In the genomic region with DNA sequence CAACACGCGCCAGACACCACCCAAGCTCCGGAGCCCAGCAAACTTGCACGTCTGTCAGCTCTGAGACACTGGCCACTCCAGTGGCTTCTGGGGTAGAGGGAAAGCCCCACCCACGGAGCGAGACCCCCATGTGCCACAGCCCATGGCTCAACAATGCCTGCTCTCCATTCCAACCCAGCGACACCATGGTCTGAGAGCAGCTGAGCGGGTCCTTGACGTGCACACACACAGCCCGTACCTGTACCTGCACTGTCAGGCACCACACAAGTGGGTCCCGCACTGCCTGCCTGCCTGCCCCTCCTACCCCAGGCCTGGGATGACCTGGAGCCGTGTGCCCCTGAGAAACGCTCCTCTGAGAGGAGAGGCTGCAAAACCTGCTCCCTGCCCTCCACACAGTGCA, we compare ENCODE assay signal across 18 cellular contexts.
A peak's percentile ranks its signal among the peaks of the same experiment; 100 is the strongest.
DNase-seq lines count a peak whose midpoint lies in the region; ATAC-seq lines count a peak whose summit lies in the region.
"Had no signal": no experiment of that assay in that cellular context is flagged by ENCODE, and none has a peak within 500 bp of the region (broad histone marks: within the 10 kb centered on the region; RNA-seq: fewer than 3 reads in every experiment).

No MANE protein-coding gene starts in this region.

- intact Hi-C loops in naive thymus-derived CD4-positive, alpha-beta T cell (cut with micrococcal nuclease): no loop called here

- H3K36me3 ChIP-seq in naive thymus-derived CD4-positive, alpha-beta T cell (ENCODE audit: control insufficient read depth in 2 of 3, insufficient read depth in 3 of 3, low read length in 3 of 3): peaks cover 0 to 63% (median 6%) of the 10 kb centered on the region in 3 experiments

- ATAC-seq in stimulated activated naive CD8-positive, alpha-beta T cell treated with anti-CD3 and anti-CD28 coated beads, Interleukin-15, Interleukin-2, amounts not matched to agents 100 U/mL and 50 U/mL, for 24 hours: no peak
- no peak for ATAC-seq in naive thymus-derived CD4-positive, alpha-beta T cell

- CTCF ChIA-PET in naive thymus-derived CD4-positive, alpha-beta T cell (lab: Charles Lee): interaction anchor here (0.6 to 1.6 kb wide), 2 partner anchors 20 to 49 kb away, joined by 3 to 4 read pairs; no protein-coding TSS in a partner anchor

- peaks cover 8% of the 10 kb centered on the region for H3K36me3 Mint-ChIP-seq in T-helper 1 cell treated with Interleukin-12 subunit alpha and Interleukin-12 subunit beta and Interleukin-4 antibody, amounts not matched to agents 30 μg/mL and 1 μg/mL, for 36 hours (ENCODE audit: low read depth)
- H3K36me3 Mint-ChIP-seq in stimulated activated naive CD8-positive, alpha-beta T cell treated with anti-CD3 and anti-CD28 coated beads, Interleukin-15, Interleukin-2, amounts not matched to agents 100 ng/mL and 50 ng/mL, for 24 hours (ENCODE audit: low read depth): peaks cover 22% of the 10 kb centered on the region
- H3K36me3 Mint-ChIP-seq in naive thymus-derived CD4-positive, alpha-beta T cell: peaks cover 0 to 6% (median 3%) of the 10 kb centered on the region in 5 donors

- no peak overlapping the region for H3K27ac ChIP-seq in naive thymus-derived CD4-positive, alpha-beta T cell (ENCODE audit: low read depth, low read length)
- H3K27ac ChIP-seq: 22Rv1, SJCRH30 had no signal

- no peaks in the 10 kb centered on the region for H3K27me3 Mint-ChIP-seq in T-helper 1 cell treated with Interleukin-12 subunit alpha and Interleukin-12 subunit beta and Interleukin-4 antibody, amounts not matched to agents 30 μg/mL and 1 μg/mL, for 36 hours (ENCODE audit: low read depth)
- no peaks in the 10 kb centered on the region for H3K27me3 Mint-ChIP-seq in stimulated activated naive CD8-positive, alpha-beta T cell treated with anti-CD3 and anti-CD28 coated beads, Interleukin-15, Interleukin-2, amounts not matched to agents 100 ng/mL and 50 ng/mL, for 24 hours
- H3K27me3 Mint-ChIP-seq in naive thymus-derived CD4-positive, alpha-beta T cell: no peaks in the 10 kb centered on the region
- H3K27me3 Mint-ChIP-seq: activated CD4-positive, alpha-beta T cell treated with anti-CD3 and anti-CD28 coated beads, Interleukin-2, amount 10 ng/mL, durations not matched to agents 24 days and 14 days had no signal

- peaks cover 24% of the 10 kb centered on the region for H3K4me1 Mint-ChIP-seq in T-helper 1 cell treated with Interleukin-12 subunit alpha and Interleukin-12 subunit beta and Interleukin-4 antibody, amounts not matched to agents 30 μg/mL and 1 μg/mL, for 36 hours (ENCODE audit: low read depth)
- H3K4me1 Mint-ChIP-seq in stimulated activated naive CD8-positive, alpha-beta T cell treated with anti-CD3 and anti-CD28 coated beads, Interleukin-15, Interleukin-2, amounts not matched to agents 100 ng/mL and 50 ng/mL, for 24 hours (ENCODE audit: low read depth): peaks cover 32% of the 10 kb centered on the region
- peaks cover 39 to 55% (median 41%) of the 10 kb centered on the region in 7 donors for H3K4me1 Mint-ChIP-seq in naive thymus-derived CD4-positive, alpha-beta T cell

- POLR2A ChIA-PET in naive thymus-derived CD4-positive, alpha-beta T cell (lab: Charles Lee): interaction anchor here (0.5 kb wide), 1 partner anchor 491 kb away, joined by 3 read pairs; no protein-coding TSS in a partner anchor

- H3K27me3 ChIP-seq in naive thymus-derived CD4-positive, alpha-beta T cell (ENCODE audit: control insufficient read depth in 2 of 2, insufficient read depth in 2 of 2, low read length in 2 of 2): no peaks in the 10 kb centered on the region
- H3K27me3 ChIP-seq: SJCRH30, tibial nerve had no signal

- H3K9me3 Mint-ChIP-seq in T-helper 1 cell treated with Interleukin-12 subunit alpha and Interleukin-12 subunit beta and Interleukin-4 antibody, amounts not matched to agents 30 μg/mL and 1 μg/mL, for 36 hours: no peaks in the 10 kb centered on the region
- no peaks in the 10 kb centered on the region for H3K9me3 Mint-ChIP-seq in stimulated activated naive CD8-positive, alpha-beta T cell treated with anti-CD3 and anti-CD28 coated beads, Interleukin-15, Interleukin-2, amounts not matched to agents 100 ng/mL and 50 ng/mL, for 24 hours
- H3K9me3 Mint-ChIP-seq in naive thymus-derived CD4-positive, alpha-beta T cell: peaks cover 0 to 8% (median 0%) of the 10 kb centered on the region in 11 donors
- H3K9me3 Mint-ChIP-seq: activated CD4-positive, alpha-beta T cell treated with anti-CD3 and anti-CD28 coated beads, Interleukin-2, amount 10 ng/mL, durations not matched to agents 24 days and 14 days had no signal

- DNase-seq in T-helper 1 cell (no peak), KG1 (lab: John Stamatoyannopoulos, UW) (no peak), NCI-H226 (no peak), NCI-H748 treated with DMSO at 0.1 percent for 48 hours (lab: John Stamatoyannopoulos, UW) (no peak)
- no peak for DNase-seq in stimulated activated naive CD8-positive, alpha-beta T cell treated with anti-CD3 and anti-CD28 coated beads, Interleukin-15, Interleukin-2, amounts not matched to agents 100 U/mL and 50 U/mL, for 24 hours
- no peak for DNase-seq in naive thymus-derived CD4-positive, alpha-beta T cell
- DNase-seq: activated CD4-positive, alpha-beta T cell treated with anti-CD3 and anti-CD28 coated beads, Interleukin-2, amount 10 ng/mL, durations not matched to agents 24 days and 14 days; activated T-cell treated with anti-CD3 and anti-CD28 coated beads, Interleukin-2, amount 50 U/mL, for 1 hour; hippocampal formation; NCI-H1048; NCI-H2081 treated with DMSO at 0.1 percent for 48 hours; NCI-H524 treated with DMSO at 0.1 percent for 48 hours; SJCRH30; T1000 had no signal

- H3K4me1 ChIP-seq in naive thymus-derived CD4-positive, alpha-beta T cell (ENCODE audit: control insufficient read depth in 2 of 2, insufficient read depth in 2 of 2, low read length in 2 of 2): peaks cover 0 to 10% of the 10 kb centered on the region in 2 donors

- H3K4me3 ChIP-seq in naive thymus-derived CD4-positive, alpha-beta T cell (ENCODE audit: low read length): no peak overlapping the region
- H3K4me3 ChIP-seq: SJCRH30, tibial nerve had no signal

- peak overlapping the region; percentile 39 for H3K27ac Mint-ChIP-seq in T-helper 1 cell treated with Interleukin-12 subunit alpha and Interleukin-12 subunit beta and Interleukin-4 antibody, amounts not matched to agents 30 μg/mL and 1 μg/mL, for 36 hours
- H3K27ac Mint-ChIP-seq in stimulated activated naive CD8-positive, alpha-beta T cell treated with anti-CD3 and anti-CD28 coated beads, Interleukin-15, Interleukin-2, amounts not matched to agents 100 ng/mL and 50 ng/mL, for 24 hours: peak overlapping the region; percentile 50
- H3K27ac Mint-ChIP-seq in naive thymus-derived CD4-positive, alpha-beta T cell: peak overlapping the region in 6 of 9 donors; percentile 3 to 71 (median 62)
- H3K27ac Mint-ChIP-seq: activated CD4-positive, alpha-beta T cell treated with anti-CD3 and anti-CD28 coated beads, Interleukin-2, amount 10 ng/mL, durations not matched to agents 24 days and 14 days had no signal

- no peaks in the 10 kb centered on the region for H3K9me3 ChIP-seq in naive thymus-derived CD4-positive, alpha-beta T cell (ENCODE audit: control insufficient read depth in 2 of 3, low read length in 3 of 3)
- H3K9me3 ChIP-seq: SJCRH30, tibial nerve had no signal

- no peak overlapping the region for H3K4me3 Mint-ChIP-seq in T-helper 1 cell treated with Interleukin-12 subunit alpha and Interleukin-12 subunit beta and Interleukin-4 antibody, amounts not matched to agents 30 μg/mL and 1 μg/mL, for 36 hours
- no peak overlapping the region for H3K4me3 Mint-ChIP-seq in stimulated activated naive CD8-positive, alpha-beta T cell treated with anti-CD3 and anti-CD28 coated beads, Interleukin-15, Interleukin-2, amounts not matched to agents 100 ng/mL and 50 ng/mL, for 24 hours
- peak overlapping the region in 1 of 10 donors; percentile 14 for H3K4me3 Mint-ChIP-seq in naive thymus-derived CD4-positive, alpha-beta T cell
- H3K4me3 Mint-ChIP-seq: activated CD4-positive, alpha-beta T cell treated with anti-CD3 and anti-CD28 coated beads, Interleukin-2, amount 10 ng/mL, durations not matched to agents 24 days and 14 days had no signal
